Comparison of ENCODE assay signal across 11 cellular contexts in the genomic region with DNA sequence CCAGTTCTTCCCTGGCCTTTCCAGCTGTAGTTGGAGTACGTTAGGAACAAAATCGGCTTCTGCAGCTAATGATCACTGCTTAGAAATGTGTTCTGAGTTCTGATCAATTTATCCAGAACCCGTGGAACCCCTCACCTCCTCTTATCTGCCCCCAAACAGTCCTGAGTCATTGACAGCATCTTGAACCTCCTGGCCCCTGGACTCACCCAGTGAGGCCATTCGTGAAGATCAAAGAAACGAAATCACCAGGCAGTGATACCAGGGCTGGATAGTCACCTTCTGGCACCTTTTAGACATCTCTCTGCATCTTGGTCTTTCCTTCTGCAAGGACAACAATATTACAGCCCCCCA. TPM values are rescaled to one million over a fixed set of nuclear protein-coding genes. Genes with fewer than 3 reads are reported as not detected.
DNase-seq lines count a peak whose midpoint lies in the region; ATAC-seq and TF ChIP-seq lines count a peak whose summit lies in the region.
"Had no signal": no experiment of that assay in that cellular context is flagged by ENCODE, and none has a peak within 500 bp of the region (broad histone marks: within the 10 kb centered on the region; RNA-seq: fewer than 3 reads in every experiment).

No MANE protein-coding gene starts in this region.

- H3K79me2 ChIP-seq in DND-41 (ENCODE audit: insufficient read depth, low read length), result no peaks in the 10 kb centered on the region

- no peak for ATAC-seq in DND-41 (ENCODE audit: insufficient read depth, low read depth)
- ATAC-seq in activated CD8-positive, alpha-beta T cell treated with anti-CD3 and anti-CD28 coated beads for 36 hours, result no peak

- 0 out of 2 replicates have a peak overlapping the region, but pooled peaks have one; percentile 62 for H2AFZ ChIP-seq in DND-41 (ENCODE audit: low read depth, low read length)

- H3K9me3 Mint-ChIP-seq in activated CD8-positive, alpha-beta T cell treated with anti-CD3 and anti-CD28 coated beads for 36 hours, result no peaks in the 10 kb centered on the region
- H3K9me3 Mint-ChIP-seq: CD4-positive, CD25-positive, alpha-beta regulatory T cell had no signal

- no peak for TF ChIP-seq POLR2A in lower leg skin (IDR thresholded peaks at IDR 0.05)

- H3K27ac ChIP-seq in DND-41 (ENCODE audit: low read length), result no peak overlapping the region
- H3K27ac ChIP-seq: ascending aorta, gastrocnemius medialis, right atrium auricular region had no signal

- no peaks in the 10 kb centered on the region for H3K27me3 ChIP-seq in DND-41 (ENCODE audit: insufficient read depth, low read length, poor library complexity)
- H3K27me3 ChIP-seq: ascending aorta, gastrocnemius medialis, right atrium auricular region had no signal

- no peaks in the 10 kb centered on the region for H4K20me1 ChIP-seq in DND-41 (ENCODE audit: insufficient read depth, low read length)

- H3K27me3 Mint-ChIP-seq in activated CD8-positive, alpha-beta T cell treated with anti-CD3 and anti-CD28 coated beads for 36 hours, result no peaks in the 10 kb centered on the region
- H3K27me3 Mint-ChIP-seq: CD4-positive, CD25-positive, alpha-beta regulatory T cell had no signal

- DNase-seq in DND-41 (no peak), NK-92 (lab: John Stamatoyannopoulos, UW; ENCODE audit: unreplicated experiment) (no peak), lower leg skin (ENCODE audit: low spot score in 2 of 2) (no peak)
- DNase-seq in activated CD8-positive, alpha-beta T cell treated with anti-CD3 and anti-CD28 coated beads for 36 hours, result no peak
- DNase-seq: activated CD8-positive, alpha-beta memory T cell treated with anti-CD3 and anti-CD28 coated beads, Interleukin-2, amount 50 U/mL, for 4 hours; gastrocnemius medialis; T1000 had no signal

- H3K4me1 ChIP-seq in DND-41 (ENCODE audit: insufficient read depth, low read length), result peaks cover 11% of the 10 kb centered on the region

- CTCF ChIA-PET in activated CD8-positive, alpha-beta T cell treated with anti-CD3 and anti-CD28 coated beads for 36 hours (lab: Charles Lee), result interaction anchor here (0.8 to 13.9 kb wide), 20 partner anchors 14 to 261 kb away, joined by 3 to 236 read pairs (median 6); no protein-coding TSS in a partner anchor

- intact Hi-C loops in activated CD8-positive, alpha-beta T cell treated with anti-CD3 and anti-CD28 coated beads for 36 hours (cut with micrococcal nuclease), result loop anchor here (2.0 to 5.0 kb wide), 2 partner anchors 62 to 158 kb away; no protein-coding TSS in a partner anchor
- intact Hi-C loops in lower leg skin (cut with DNase I; ENCODE audit: low total_unique reads), result loop anchor here (5.0 kb wide), 1 partner anchor 162 kb away; no protein-coding TSS in a partner anchor

- no peaks in the 10 kb centered on the region for H3K9me3 ChIP-seq in DND-41 (ENCODE audit: insufficient read depth, low read length, severe bottlenecking)
- H3K9me3 ChIP-seq: ascending aorta, gastrocnemius medialis, right atrium auricular region had no signal

- POLR2A ChIA-PET in activated CD8-positive, alpha-beta T cell treated with anti-CD3 and anti-CD28 coated beads for 36 hours (lab: Charles Lee), result interaction anchor here (1.0 to 7.8 kb wide), 6 partner anchors 17 to 159 kb away, joined by 3 to 83 read pairs (median 6); partner anchors contain the start of genes EXOC7 and UBALD2

- H3K4me3 Mint-ChIP-seq in activated CD8-positive, alpha-beta T cell treated with anti-CD3 and anti-CD28 coated beads for 36 hours, result no peak overlapping the region
- H3K4me3 Mint-ChIP-seq: CD4-positive, CD25-positive, alpha-beta regulatory T cell had no signal

- H3K36me3 Mint-ChIP-seq in activated CD8-positive, alpha-beta T cell treated with anti-CD3 and anti-CD28 coated beads for 36 hours (ENCODE audit: low read depth), result no peaks in the 10 kb centered on the region
- H3K36me3 Mint-ChIP-seq: CD4-positive, CD25-positive, alpha-beta regulatory T cell had no signal

- H3K4me2 ChIP-seq in DND-41 (ENCODE audit: insufficient read depth, low read length), result no peak overlapping the region

- H3K4me1 Mint-ChIP-seq in activated CD8-positive, alpha-beta T cell treated with anti-CD3 and anti-CD28 coated beads for 36 hours (ENCODE audit: low read depth), result peaks cover 10% of the 10 kb centered on the region

- H3K36me3 ChIP-seq in DND-41 (ENCODE audit: insufficient read depth, low read length), result no peaks in the 10 kb centered on the region
- H3K36me3 ChIP-seq: ascending aorta, gastrocnemius medialis, right atrium auricular region had no signal

- H3K4me3 ChIP-seq in DND-41 (ENCODE audit: low read depth in 1 of 2, low read length in 2 of 2) (no peak overlapping the region), lower leg skin (ENCODE audit: low read depth, poor library complexity, severe bottlenecking) (no peak overlapping the region)

- peak overlapping the region; percentile 17 for H3K27ac Mint-ChIP-seq in activated CD8-positive, alpha-beta T cell treated with anti-CD3 and anti-CD28 coated beads for 36 hours
- H3K27ac Mint-ChIP-seq: CD4-positive, CD25-positive, alpha-beta regulatory T cell had no signal

- WGBS in lower leg skin, 2 donors, result 92 to 94% methylated on average over 5 of the region's 5 CpGs

- no peak for TF ChIP-seq CTCF in DND-41 (IDR thresholded peaks at IDR 0.05; ENCODE audit: borderline replicate concordance, extremely low read depth, low read length, poor library complexity, severe bottlenecking)
- no peak for TF ChIP-seq CTCF in activated CD8-positive, alpha-beta T cell treated with anti-CD3 and anti-CD28 coated beads for 36 hours (IDR thresholded peaks at IDR 0.05)
- no peak for TF ChIP-seq CTCF in lower leg skin (IDR thresholded peaks at IDR 0.05)

- no peak overlapping the region for H3K9ac ChIP-seq in DND-41 (ENCODE audit: low read depth, low read length)

RNA-seq across cellular contexts. Expression of gene EXOC7, which starts 17.0 kb away (rescaled TPM):
- total RNA-seq in activated CD8-positive, alpha-beta T cell treated with anti-CD3 and anti-CD28 coated beads for 36 hours, result 10 to 100 TPM; 53.5 to 64.9 TPM
- total RNA-seq in lower leg skin, result 10 to 100 TPM; 52.5 to 78.4 (median 72.3) TPM

RNA-seq across cellular contexts. Expression of gene FOXJ1, which starts 20.4 kb away (rescaled TPM):
- total RNA-seq in activated CD8-positive, alpha-beta T cell treated with anti-CD3 and anti-CD28 coated beads for 36 hours, result 10 to 100 TPM; 11.1 to 11.6 TPM
- total RNA-seq in lower leg skin, result 1 to 10 TPM; 1.2 to 2.4 (median 1.8) TPM
- total RNA-seq: ascending aorta, right atrium auricular region, subcutaneous adipose tissue had no signal

RNA-seq across cellular contexts. Expression of gene ZACN, which starts 41.7 kb away (rescaled TPM):
- total RNA-seq in activated CD8-positive, alpha-beta T cell treated with anti-CD3 and anti-CD28 coated beads for 36 hours, result 1 to 10 TPM; 2.3 to 3.0 TPM
- not detected for total RNA-seq in lower leg skin
- total RNA-seq: ascending aorta, gastrocnemius medialis, right atrium auricular region, subcutaneous adipose tissue had no signal

RNA-seq across cellular contexts. Expression of gene GALR2, which starts 46.1 kb away (rescaled TPM):
- 1 to 10 TPM; 1.6 to 2.1 TPM for total RNA-seq in activated CD8-positive, alpha-beta T cell treated with anti-CD3 and anti-CD28 coated beads for 36 hours
- total RNA-seq in lower leg skin, result under 1 TPM in 2 of 4 donors, not detected in 2; 0.17 to 0.97 TPM
- total RNA-seq: right atrium auricular region, subcutaneous adipose tissue had no signal

RNA-seq across cellular contexts. Expression of gene SRP68, which starts 48.3 kb away (rescaled TPM):
- total RNA-seq in activated CD8-positive, alpha-beta T cell treated with anti-CD3 and anti-CD28 coated beads for 36 hours, result 100 to 1,000 TPM; 132 to 135 TPM
- 10 to 100 TPM; 67.2 to 76.5 (median 72.3) TPM for total RNA-seq in lower leg skin
